In the genomic region with DNA sequence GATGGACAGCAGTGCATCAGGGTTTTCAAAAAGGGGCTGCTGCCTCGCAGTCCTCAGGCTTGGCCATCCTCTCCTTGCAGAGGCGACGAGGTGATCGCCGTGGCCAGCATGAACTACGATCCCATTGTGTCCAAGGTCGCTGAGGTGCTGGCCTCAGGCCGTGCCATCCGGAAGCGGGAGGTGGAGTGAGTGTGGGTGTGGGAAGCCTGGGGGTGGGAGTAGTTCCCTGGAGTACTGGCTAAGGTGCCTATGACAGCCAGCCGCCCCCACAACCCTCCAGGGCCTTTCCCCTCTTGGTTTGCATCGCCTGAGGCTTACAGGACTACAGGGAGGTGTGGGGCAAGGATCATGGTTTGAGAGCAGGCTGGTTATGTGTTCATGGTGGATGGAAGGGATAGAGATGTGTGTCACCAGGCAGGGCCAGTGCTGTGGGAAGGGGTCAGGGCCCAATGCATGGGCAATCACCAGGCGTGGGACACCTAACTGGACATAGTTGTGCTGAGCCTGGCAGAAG, we compare ENCODE assay signal across 10 cellular contexts. TPM values are rescaled to one million over a fixed set of nuclear protein-coding genes. Genes with fewer than 3 reads are reported as not detected.
DNase-seq lines count a peak whose midpoint lies in the region; ATAC-seq and TF ChIP-seq lines count a peak whose summit lies in the region.
"Had no signal": no experiment of that assay in that cellular context is flagged by ENCODE, and none has a peak within 500 bp of the region (broad histone marks: within the 10 kb centered on the region; RNA-seq: fewer than 3 reads in every experiment).

No MANE protein-coding gene starts in this region.

- H3K9me3 Mint-ChIP-seq in CD4-positive, alpha-beta T cell = no peaks in the 10 kb centered on the region
- H3K9me3 Mint-ChIP-seq in activated B cell treated with CpG ODN at 0.5 μM for 24 hours = peaks cover 2% of the 10 kb centered on the region
- peaks cover 7% of the 10 kb centered on the region for H3K9me3 Mint-ChIP-seq in osteocyte (ENCODE audit: unreplicated experiment)

- DNase-seq in CD4-positive, alpha-beta T cell = no peak
- DNase-seq in activated B cell treated with CpG ODN at 0.5 μM for 24 hours = no peak
- DNase-seq in foreskin fibroblast = no peak
- DNase-seq in osteocyte (ENCODE audit: extremely low spot score, unreplicated experiment) = no peak
- no peak for DNase-seq in amygdala (lab: John Stamatoyannopoulos, UW)
- DNase-seq in NCI-H2081 treated with DMSO at 0.1 percent for 48 hours (lab: John Stamatoyannopoulos, UW) = no peak
- DNase-seq in NCI-H1092 (lab: John Stamatoyannopoulos, UW) = no peak

- H3K27ac Mint-ChIP-seq in CD4-positive, alpha-beta T cell = peak overlapping the region; percentile 87
- H3K27ac Mint-ChIP-seq in activated B cell treated with CpG ODN at 0.5 μM for 24 hours = no peak overlapping the region
- no peak overlapping the region for H3K27ac Mint-ChIP-seq in osteocyte (ENCODE audit: unreplicated experiment)

- H3K4me1 Mint-ChIP-seq in CD4-positive, alpha-beta T cell (ENCODE audit: low read depth) = peaks cover 48% of the 10 kb centered on the region
- H3K4me1 Mint-ChIP-seq in activated B cell treated with CpG ODN at 0.5 μM for 24 hours = peaks cover 31% of the 10 kb centered on the region
- H3K4me1 Mint-ChIP-seq in osteocyte (ENCODE audit: unreplicated experiment) = peaks cover 28% of the 10 kb centered on the region

- H3K4me3 Mint-ChIP-seq in CD4-positive, alpha-beta T cell = peak overlapping the region; percentile 97
- peak overlapping the region; percentile 9 for H3K4me3 Mint-ChIP-seq in activated B cell treated with CpG ODN at 0.5 μM for 24 hours
- peak overlapping the region; percentile 57 for H3K4me3 Mint-ChIP-seq in osteocyte (ENCODE audit: unreplicated experiment)

- peaks cover 10% of the 10 kb centered on the region for H3K36me3 Mint-ChIP-seq in CD4-positive, alpha-beta T cell (ENCODE audit: low read depth)
- H3K36me3 Mint-ChIP-seq in activated B cell treated with CpG ODN at 0.5 μM for 24 hours (ENCODE audit: low read depth) = peaks cover 8% of the 10 kb centered on the region
- H3K36me3 Mint-ChIP-seq in osteocyte (ENCODE audit: unreplicated experiment) = no peaks in the 10 kb centered on the region

- no peaks in the 10 kb centered on the region for H3K27me3 Mint-ChIP-seq in CD4-positive, alpha-beta T cell
- H3K27me3 Mint-ChIP-seq in activated B cell treated with CpG ODN at 0.5 μM for 24 hours (no peaks in the 10 kb centered on the region), osteocyte (ENCODE audit: unreplicated experiment) (no peaks in the 10 kb centered on the region)

- no peak overlapping the region for H3K27ac ChIP-seq in CD4-positive, alpha-beta T cell (ENCODE audit: low read depth, low read length)

- TF ChIP-seq CTCF in CD4-positive, alpha-beta T cell (IDR thresholded peaks at IDR 0.05) = no peak
- TF ChIP-seq CTCF in activated B cell treated with CpG ODN at 0.5 μM for 24 hours (IDR thresholded peaks at IDR 0.05) (no peak), foreskin fibroblast (IDR thresholded peaks at IDR 0.05; ENCODE audit: low read depth, low read length) (no peak), osteocyte (IDR thresholded peaks at IDR 0.05) (no peak)

- H3K9me3 ChIP-seq in CD4-positive, alpha-beta T cell (ENCODE audit: control insufficient read depth, low read length) = peaks cover 6% of the 10 kb centered on the region

- CTCF ChIA-PET in CD4-positive, alpha-beta T cell (lab: Charles Lee) = no interaction called here
- CTCF ChIA-PET in activated B cell treated with CpG ODN at 0.5 μM for 24 hours (lab: Charles Lee) = no interaction called here

- no peaks in the 10 kb centered on the region for H3K27me3 ChIP-seq in CD4-positive, alpha-beta T cell (ENCODE audit: control insufficient read depth, insufficient read depth, low read length)

- H3K4me3 ChIP-seq in foreskin fibroblast (ENCODE audit: low read depth in 1 of 2, low read length in 2 of 2) = peak overlapping the region; percentile 17 to 35

- no peak for ATAC-seq in CD4-positive, alpha-beta T cell (ENCODE audit: poor library complexity)
- ATAC-seq in activated B cell treated with CpG ODN at 0.5 μM for 24 hours (ENCODE audit: low read depth) = no peak
- no peak for ATAC-seq in HG03521 (IDR thresholded peaks at IDR 0.05; ENCODE audit: unreplicated experiment)

- intact Hi-C loops in CD4-positive, alpha-beta T cell (cut with DNase I, micrococcal nuclease) = loop anchor here (5.0 to 10.0 kb wide), 3 partner anchors 63 to 125 kb away; partner anchors contain the start of genes CRKL (in 1 of the 2), PI4KA (in 1 of the 2) and SNAP29 (in 1 of the 2)
- intact Hi-C loops in activated B cell treated with CpG ODN at 0.5 μM for 24 hours (cut with micrococcal nuclease) = no loop called here

- POLR2A ChIA-PET in CD4-positive, alpha-beta T cell (lab: Charles Lee) = interaction anchor here (0.7 to 4.6 kb wide), 2 partner anchors 10 to 20 kb away, joined by 3 to 25 read pairs; no protein-coding TSS in a partner anchor
- POLR2A ChIA-PET in activated B cell treated with CpG ODN at 0.5 μM for 24 hours (lab: Charles Lee) = interaction anchor here (3.1 kb wide), 1 partner anchor 22 kb away, joined by 90 read pairs; the partner anchor contains the start of gene THAP7

RNA-seq across cellular contexts. Expression of gene LZTR1, which starts 2.1 kb away (rescaled TPM):
- total RNA-seq in CD4-positive, alpha-beta T cell = 10 to 100 TPM; 48.4 to 51.3 TPM
- total RNA-seq in activated B cell treated with CpG ODN at 0.5 μM for 24 hours = 79.2 and 89.3 TPM in 2 replicates
- 89.4 and 91.5 TPM in 2 replicates for total RNA-seq in osteocyte

RNA-seq across cellular contexts. Expression of gene AIFM3, which starts 12.9 kb away (rescaled TPM):
- total RNA-seq in CD4-positive, alpha-beta T cell = under 1 TPM; 0.34 to 0.41 TPM
- total RNA-seq in activated B cell treated with CpG ODN at 0.5 μM for 24 hours (0.86 and 1.3 TPM in 2 replicates), osteocyte (0.65 and 0.99 TPM in 2 replicates)

RNA-seq across cellular contexts. Expression of gene THAP7, which starts 21.9 kb away (rescaled TPM):
- 10 to 100 TPM; 82.7 to 84.0 TPM for total RNA-seq in CD4-positive, alpha-beta T cell
- total RNA-seq in activated B cell treated with CpG ODN at 0.5 μM for 24 hours (27.1 and 32.3 TPM in 2 replicates), osteocyte (24.8 and 27.0 TPM in 2 replicates)

RNA-seq across cellular contexts. Expression of gene P2RX6, which starts 35.0 kb away (rescaled TPM):
- under 1 TPM; 0.14 to 0.69 TPM for total RNA-seq in CD4-positive, alpha-beta T cell
- 0.12 and 0.67 TPM in 2 replicates for total RNA-seq in activated B cell treated with CpG ODN at 0.5 μM for 24 hours
- total RNA-seq in osteocyte = 2.6 and 3.5 TPM in 2 replicates

RNA-seq across cellular contexts. Expression of gene SLC7A4, which starts 52.4 kb away (rescaled TPM):
- total RNA-seq in CD4-positive, alpha-beta T cell = not detected
- total RNA-seq in activated B cell treated with CpG ODN at 0.5 μM for 24 hours (not detected in 2 replicates), osteocyte (not detected in 2 replicates)
- total RNA-seq: M059J, OCI-LY7 had no signal

Comparison
In these comparisons a context has a peak if more than half of its experiments do, and no peak if none do; other contexts are left out.
1. H3K4me3 Mint-ChIP-seq: peak in every context shown above with its lines; median percentile 97 in CD4-positive, alpha-beta T cell; 57 in osteocyte; 9 in activated B cell treated with CpG ODN at 0.5 μM for 24 hours.